ENCODE assay signal across 9 cellular contexts in the genomic region with DNA sequence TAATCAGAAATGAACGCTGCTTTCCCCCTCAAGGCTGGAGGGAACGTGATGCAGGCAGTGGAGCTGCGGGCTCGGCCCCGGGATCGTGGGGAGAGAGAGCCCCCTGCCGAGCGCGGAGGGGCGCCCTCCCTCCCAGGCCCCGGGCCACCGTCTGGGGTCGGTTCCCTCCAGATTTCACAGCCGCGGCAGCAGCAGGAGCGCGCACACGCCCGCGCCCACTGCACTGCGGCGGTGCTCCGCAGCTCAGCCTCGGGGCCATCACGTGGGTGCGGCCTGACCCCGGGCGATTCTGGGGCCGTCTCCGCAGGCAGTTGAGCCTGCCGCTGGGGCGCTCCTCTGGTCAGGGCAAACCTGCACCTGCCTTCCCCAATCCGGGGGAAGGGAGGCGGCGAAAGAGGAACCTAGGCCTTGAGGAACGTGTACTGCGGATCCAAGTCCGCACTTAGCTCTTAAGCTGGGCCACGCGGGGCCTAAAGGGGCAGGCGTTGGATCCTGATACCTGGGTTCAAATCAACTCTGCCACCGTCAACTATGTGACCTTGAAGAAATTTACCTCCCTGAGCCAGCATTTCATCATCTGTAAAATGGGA. TPM values are rescaled to one million over a fixed set of nuclear protein-coding genes. Genes with fewer than 3 reads are reported as not detected.
DNase-seq lines count a peak whose midpoint lies in the region; ATAC-seq and TF ChIP-seq lines count a peak whose summit lies in the region.
"Had no signal": no experiment of that assay in that cellular context is flagged by ENCODE, and none has a peak within 500 bp of the region (broad histone marks: within the 10 kb centered on the region; RNA-seq: fewer than 3 reads in every experiment).

No MANE protein-coding gene starts in this region.

- peak overlapping the region; percentile 58 for H2AFZ ChIP-seq in neuron (ENCODE audit: low read depth, low read length)

- no peaks in the 10 kb centered on the region for H3K9me3 Mint-ChIP-seq in activated T-cell treated with anti-CD3 and anti-CD28 coated beads, Interleukin-2, amount 50 U/mL, for 4 hours
- H3K9me3 Mint-ChIP-seq in glutamatergic neuron (ENCODE audit: unreplicated experiment) = peaks cover 3% of the 10 kb centered on the region

- H3K4me3 ChIP-seq in BLaER1 treated with 17β-estradiol and CSF1 and Interleukin-3, amounts not matched to agents 10 nM and 100 nM = peak overlapping the region in 8 of 10 experiments; percentile 5 to 52 (median 26); a peak in 10 of 20 replicates
- no peak overlapping the region for H3K4me3 ChIP-seq in neuron (ENCODE audit: low read length)

- H3K4me1 ChIP-seq in BLaER1 treated with 17β-estradiol and CSF1 and Interleukin-3, amounts not matched to agents 10 nM and 100 nM = peaks cover 10 to 38% (median 14%) of the 10 kb centered on the region in 10 experiments; a peak in 19 of 20 replicates
- H3K4me1 ChIP-seq in neuron (ENCODE audit: insufficient read depth, low read length) = peaks cover 5% of the 10 kb centered on the region

- peak overlapping the region in 8 of 11 experiments; percentile 4 to 46 (median 28); a peak in 8 of 22 replicates for H3K9ac ChIP-seq in BLaER1 treated with 17β-estradiol and CSF1 and Interleukin-3, amounts not matched to agents 10 nM and 100 nM

- H3K27ac Mint-ChIP-seq in glutamatergic neuron (ENCODE audit: unreplicated experiment) = no peak overlapping the region

- peaks cover 11% of the 10 kb centered on the region for H3K4me1 Mint-ChIP-seq in activated T-cell treated with anti-CD3 and anti-CD28 coated beads, Interleukin-2, amount 50 U/mL, for 4 hours (ENCODE audit: low read depth)
- H3K4me1 Mint-ChIP-seq in glutamatergic neuron (ENCODE audit: low read depth, unreplicated experiment) = peaks cover 4% of the 10 kb centered on the region

- no peaks in the 10 kb centered on the region for H3K9me3 ChIP-seq in BLaER1 treated with 17β-estradiol and CSF1 and Interleukin-3, amounts not matched to agents 10 nM and 100 nM (replicated peaks in 1 of 11)
- H3K9me3 ChIP-seq in neuron (ENCODE audit: low read length) = no peaks in the 10 kb centered on the region

- H3K4me3 Mint-ChIP-seq in activated T-cell treated with anti-CD3 and anti-CD28 coated beads, Interleukin-2, amount 50 U/mL, for 4 hours = no peak overlapping the region
- peak overlapping the region; percentile 62 for H3K4me3 Mint-ChIP-seq in glutamatergic neuron (ENCODE audit: unreplicated experiment)

- peaks cover 40% of the 10 kb centered on the region for H3K27me3 Mint-ChIP-seq in activated T-cell treated with anti-CD3 and anti-CD28 coated beads, Interleukin-2, amount 50 U/mL, for 4 hours (ENCODE audit: low read depth)
- H3K27me3 Mint-ChIP-seq in glutamatergic neuron (ENCODE audit: unreplicated experiment) = peaks cover 5% of the 10 kb centered on the region

- DNase-seq in activated T-cell treated with anti-CD3 and anti-CD28 coated beads, Interleukin-2, amount 50 U/mL, for 4 hours = no peak
- peak; percentile 69 for DNase-seq in glutamatergic neuron
- no peak for DNase-seq in NCI-H2171 (lab: John Stamatoyannopoulos, UW)
- no peak for DNase-seq in dedifferentiated amniotic fluid mesenchymal stem cell (ENCODE audit: extremely low spot score)

- H3K27ac ChIP-seq in BLaER1 treated with 17β-estradiol and CSF1 and Interleukin-3, amounts not matched to agents 10 nM and 100 nM = no peak overlapping the region

- H3K27me3 ChIP-seq in BLaER1 treated with 17β-estradiol and CSF1 and Interleukin-3, amounts not matched to agents 10 nM and 100 nM = peaks cover 23 to 36% (median 29%) of the 10 kb centered on the region in 11 experiments
- peaks cover 6% of the 10 kb centered on the region for H3K27me3 ChIP-seq in neuron (ENCODE audit: insufficient read depth, low read length)

- no peaks in the 10 kb centered on the region for H3K36me3 Mint-ChIP-seq in activated T-cell treated with anti-CD3 and anti-CD28 coated beads, Interleukin-2, amount 50 U/mL, for 4 hours (ENCODE audit: insufficient read depth)
- H3K36me3 Mint-ChIP-seq in glutamatergic neuron (ENCODE audit: unreplicated experiment) = peaks cover 5% of the 10 kb centered on the region

- H3K36me3 ChIP-seq in BLaER1 treated with 17β-estradiol and CSF1 and Interleukin-3, amounts not matched to agents 10 nM and 100 nM = no peaks in the 10 kb centered on the region
- H3K36me3 ChIP-seq in neuron (ENCODE audit: insufficient read depth, low read length) = no peaks in the 10 kb centered on the region

- no peak for TF ChIP-seq CTCF in glutamatergic neuron (IDR thresholded peaks at IDR 0.05; ENCODE audit: partially characterized antibody, unreplicated experiment)

- H4K20me1 ChIP-seq in BLaER1 treated with 17β-estradiol and CSF1 and Interleukin-3, amounts not matched to agents 10 nM and 100 nM = no peaks in the 10 kb centered on the region

- H3K4me2 ChIP-seq in BLaER1 treated with 17β-estradiol and CSF1 and Interleukin-3, amounts not matched to agents 10 nM and 100 nM = peak overlapping the region; percentile 60 to 83 (median 67)

- ATAC-seq in GM19043 (IDR thresholded peaks at IDR 0.05; ENCODE audit: low read depth, unreplicated experiment) = peak; percentile 68
- ATAC-seq in HG03571 (IDR thresholded peaks at IDR 0.05; ENCODE audit: unreplicated experiment) = peak; percentile 68
- ATAC-seq in activated T-cell treated with anti-CD3 and anti-CD28 coated beads, Interleukin-2, amount 50 U/mL, for 4 hours = peak; percentile 76 to 85

RNA-seq across cellular contexts. Expression of gene DELE1, which starts 9.4 kb away (rescaled TPM):
- total RNA-seq in activated T-cell treated with anti-CD3 and anti-CD28 coated beads, Interleukin-2, amount 50 U/mL, for 4 hours = 10 to 100 TPM; 40.3 to 59.8 (median 49.8) TPM
- total RNA-seq in glutamatergic neuron (ENCODE audit: unreplicated experiment) = 108 TPM

RNA-seq across cellular contexts. Expression of gene PCDH1, which starts 36.0 kb away (rescaled TPM):
- total RNA-seq in activated T-cell treated with anti-CD3 and anti-CD28 coated beads, Interleukin-2, amount 50 U/mL, for 4 hours = under 1 TPM; 0.05 to 0.24 (median 0.14) TPM
- total RNA-seq in glutamatergic neuron (ENCODE audit: unreplicated experiment) = 7.9 TPM
- total RNA-seq: LHCN-M2 had no signal

RNA-seq across cellular contexts. Expression of gene PCDH12, which starts 43.8 kb away (rescaled TPM):
- total RNA-seq in activated T-cell treated with anti-CD3 and anti-CD28 coated beads, Interleukin-2, amount 50 U/mL, for 4 hours = under 1 TPM; 0.13 to 0.65 (median 0.24) TPM
- total RNA-seq in glutamatergic neuron (ENCODE audit: unreplicated experiment) = 1.7 TPM

RNA-seq across cellular contexts. Expression of gene RNF14, which starts 54.7 kb away (rescaled TPM):
- total RNA-seq in activated T-cell treated with anti-CD3 and anti-CD28 coated beads, Interleukin-2, amount 50 U/mL, for 4 hours = 10 to 100 TPM; 33.9 to 37.9 (median 35.2) TPM
- 60.8 TPM for total RNA-seq in glutamatergic neuron (ENCODE audit: unreplicated experiment)
